ENCODE assay signal across 17 cellular contexts in the genomic region with DNA sequence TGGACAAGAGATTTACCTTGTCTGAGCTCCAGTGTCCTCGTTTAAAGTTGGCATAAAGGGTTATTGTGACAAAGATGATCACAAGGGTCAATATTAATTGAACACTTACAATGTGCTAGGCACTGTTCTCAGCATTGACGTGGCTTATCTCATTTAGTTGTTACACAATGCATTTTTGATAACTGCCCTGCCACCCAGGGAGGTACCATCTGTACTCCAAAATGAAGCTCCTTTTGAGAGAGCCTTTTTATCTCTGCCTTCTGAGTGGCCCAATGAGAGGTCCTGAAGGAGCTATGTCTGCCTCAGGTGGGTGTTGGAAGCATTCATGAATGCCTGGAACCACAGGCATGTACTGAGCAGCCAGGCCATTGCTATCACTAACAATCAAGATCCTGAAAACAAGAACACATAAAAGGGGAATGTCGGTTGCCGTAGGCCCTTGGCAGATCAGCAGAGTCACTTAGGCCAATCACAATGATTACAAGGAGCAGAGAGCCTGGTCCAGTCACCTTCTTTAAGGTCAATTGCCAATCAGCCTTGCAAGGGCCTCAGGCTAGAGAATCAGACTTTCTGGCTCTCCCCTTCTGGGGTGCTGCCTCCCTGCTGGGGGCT.
"Had no signal": no experiment of that assay in that cellular context is flagged by ENCODE, and none has a peak within 500 bp of the region (broad histone marks: within the 10 kb centered on the region; RNA-seq: fewer than 3 reads in every experiment).

No MANE protein-coding gene starts in this region.

- H3K36me3 ChIP-seq: right lobe of liver, suprapubic skin, upper lobe of right lung had no signal

- DNase-seq: activated CD4-positive, alpha-beta T cell treated with anti-CD3 and anti-CD28 coated beads for 1 hour; activated CD4-positive, alpha-beta T cell treated with anti-CD3 and anti-CD28 coated beads, Interleukin-2, amount 50 U/mL, for 48 hours; activated naive CD4-positive, alpha-beta T cell treated with Interleukin-2 at 50 U/mL for 16 hours; anterior cingulate cortex; dorsolateral prefrontal cortex; nucleus accumbens; right lobe of liver; stimulated activated CD4-positive, alpha-beta T cell treated with anti-CD3 and anti-CD28 coated beads, Interleukin-4, amount 100 ng/mL, for 4 hours; stimulated activated CD8-positive, alpha-beta memory T cell treated with anti-CD3 and anti-CD28 coated beads, Interleukin-4, amount 100 ng/mL, for 48 hours; stimulated activated naive CD4-positive, alpha-beta T cell treated with Interleukin-2 at 50 U/mL for 16 hours; T-cell; T1000; upper lobe of right lung had no signal

- H3K27me3 ChIP-seq: dorsolateral prefrontal cortex, right lobe of liver, suprapubic skin, upper lobe of right lung had no signal

- H3K4me3 ChIP-seq: dorsolateral prefrontal cortex, right lobe of liver, smooth muscle cell, suprapubic skin, upper lobe of right lung had no signal

- H3K4me1 ChIP-seq: right lobe of liver, suprapubic skin, upper lobe of right lung had no signal

- H3K4me3 Mint-ChIP-seq: activated T-helper 17 cell treated with anti-CD3 and anti-CD28 coated beads, Interleukin-2, amount 50 U/mL, for 72 hours; nephron; T-cell had no signal

- H3K36me3 Mint-ChIP-seq: T-cell had no signal

- H3K27ac ChIP-seq: right lobe of liver, suprapubic skin, upper lobe of right lung had no signal

- H3K4me1 Mint-ChIP-seq: activated T-helper 17 cell treated with anti-CD3 and anti-CD28 coated beads, Interleukin-2, amount 50 U/mL, for 72 hours; nephron; T-cell had no signal

- H3K4me2 ChIP-seq: smooth muscle cell had no signal

- H3K9me3 Mint-ChIP-seq: activated T-helper 17 cell treated with anti-CD3 and anti-CD28 coated beads, Interleukin-2, amount 50 U/mL, for 72 hours; nephron; T-cell had no signal

- ATAC-seq: activated T-helper 17 cell treated with anti-CD3 and anti-CD28 coated beads, Interleukin-2, amount 50 U/mL, for 72 hours; right lobe of liver; T-cell; upper lobe of right lung had no signal

- H3K27ac Mint-ChIP-seq: activated T-helper 17 cell treated with anti-CD3 and anti-CD28 coated beads, Interleukin-2, amount 50 U/mL, for 72 hours; nephron; T-cell had no signal

- H3K9me3 ChIP-seq: right lobe of liver, suprapubic skin, upper lobe of right lung had no signal
